ENCODE assay signal across 9 cellular contexts in the genomic region with DNA sequence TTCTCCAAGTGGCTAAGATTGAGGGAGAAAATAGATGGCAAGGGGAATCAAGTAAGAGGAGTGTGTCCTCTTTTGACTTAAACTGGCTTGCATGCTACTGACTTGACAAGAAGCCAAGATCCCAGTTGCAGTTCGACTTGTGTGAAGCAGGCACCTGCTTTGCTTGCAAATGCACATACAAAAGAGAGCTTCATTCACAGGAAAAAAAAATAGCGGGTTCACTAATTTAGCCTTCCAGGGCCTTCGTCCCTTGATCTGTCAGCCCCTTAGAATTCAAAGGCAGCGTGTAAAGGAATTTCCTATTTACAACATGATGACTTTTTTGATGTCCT.
DNase-seq lines count a peak whose midpoint lies in the region; ATAC-seq lines count a peak whose summit lies in the region.
"Had no signal": no experiment of that assay in that cellular context is flagged by ENCODE, and none has a peak within 500 bp of the region (broad histone marks: within the 10 kb centered on the region; RNA-seq: fewer than 3 reads in every experiment).

No MANE protein-coding gene starts in this region.

- no peaks in the 10 kb centered on the region for H3K27me3 Mint-ChIP-seq in naive B cell

- no peaks in the 10 kb centered on the region for H3K9me3 Mint-ChIP-seq in naive B cell

- peak overlapping the region; percentile 79 to 98 (median 93) for H3K27ac Mint-ChIP-seq in naive B cell

- peaks cover 7 to 16% of the 10 kb centered on the region in 2 donors for H3K36me3 Mint-ChIP-seq in naive B cell

- H3K4me3 Mint-ChIP-seq in naive B cell, result peak overlapping the region; percentile 67 to 90 (median 82)

- peaks cover 76 to 96% (median 93%) of the 10 kb centered on the region in 3 donors for H3K4me1 Mint-ChIP-seq in naive B cell

- DNase-seq in NAMALWA (ENCODE audit: low spot score), result peak; percentile 48
- DNase-seq in naive B cell, result no peak
- no peak for DNase-seq in LoVo (ENCODE audit: low spot score)
- DNase-seq in SHP77 treated with DMSO at 0.1 percent for 48 hours (lab: John Stamatoyannopoulos, UW), result no peak
- DNase-seq in HK-2 (ENCODE audit: unreplicated experiment), result no peak
- no peak for DNase-seq in NCI-H524 treated with DMSO at 0.1 percent for 48 hours (lab: John Stamatoyannopoulos, UW)
- DNase-seq: mammary epithelial cell had no signal

- peak; percentile 15 for ATAC-seq in GM18520 (IDR thresholded peaks at IDR 0.05; ENCODE audit: unreplicated experiment)
- ATAC-seq in GM21786 (IDR thresholded peaks at IDR 0.05; ENCODE audit: unreplicated experiment), result peak; percentile 30
- ATAC-seq in naive B cell (ENCODE audit: low read depth in 2 of 2), result peak; percentile 19 to 25
